ENCODE assay signal across 8 cellular contexts in genomic region chr3:39288300-39288808, GRCh38. TPM values are rescaled to one million over a fixed set of nuclear protein-coding genes. Genes with fewer than 3 reads are reported as not detected.
DNase-seq lines count a peak whose midpoint lies in the region; FAIRE-seq and TF ChIP-seq lines count a peak whose summit lies in the region.

No MANE protein-coding gene starts in this region.

- in situ Hi-C loops in HAP-1 (cut with MboI; ENCODE audit: low sequenced_read_pairs), result loop anchor here (25.0 kb wide), 1 partner anchor 176 kb away; the partner anchor contains the start of genes GORASP1 and TTC21A

- no peak overlapping the region for H3K9ac ChIP-seq in Loucy (ENCODE audit: low read depth, low read length, poor library complexity, severe bottlenecking)

- H3K9me3 ChIP-seq in HAP-1, result no peaks in the 10 kb centered on the region
- H3K9me3 ChIP-seq in Loucy (ENCODE audit: insufficient read depth, low read depth, low read length), result no peaks in the 10 kb centered on the region
- no peaks in the 10 kb centered on the region for H3K9me3 ChIP-seq in ovary
- no peaks in the 10 kb centered on the region for H3K9me3 ChIP-seq in tibial nerve

- TF ChIP-seq CTCF in Loucy (conservative IDR thresholded peaks at IDR 0.05; ENCODE audit: low read length) (peak; percentile 99), ovary (IDR thresholded peaks at IDR 0.05) (peak; percentile 38 to 79 (median 64)), tibial nerve (IDR thresholded peaks at IDR 0.05) (peak; percentile 71 to 91 (median 77))

- H3K27me3 ChIP-seq in HAP-1 (ENCODE audit: low read depth) (peaks cover 12% of the 10 kb centered on the region), Loucy (ENCODE audit: insufficient read depth, low read length, poor library complexity, severe bottlenecking) (no peaks in the 10 kb centered on the region), ovary (no peaks in the 10 kb centered on the region), tibial nerve (no peaks in the 10 kb centered on the region)

- intact Hi-C loops in ovary (cut with DNase I), result loop anchor here in 3 of 4 donors (2.0 to 5.0 kb wide), 2 partner anchors 161 to 162 kb away; no protein-coding TSS in a partner anchor

- H3K36me3 ChIP-seq in HAP-1 (replicated peaks), result no peaks in the 10 kb centered on the region
- H3K36me3 ChIP-seq in Loucy (ENCODE audit: insufficient read depth, low read length), result no peaks in the 10 kb centered on the region
- H3K36me3 ChIP-seq in ovary, result no peaks in the 10 kb centered on the region
- H3K36me3 ChIP-seq in tibial nerve, result no peaks in the 10 kb centered on the region

- peak; percentile 15 for DNase-seq in GM04503 (ENCODE audit: low read depth)
- peak; percentile 79 to 88 for DNase-seq in HAP-1 (ENCODE audit: low spot score in 2 of 2)
- DNase-seq in SIG-M5 (lab: John Stamatoyannopoulos, UW), result peak; percentile 29
- peak; percentile 69 for DNase-seq in activated effector memory CD4-positive, alpha-beta T cell treated with Interleukin-2 at 50 U/mL for 16 hours
- peak; percentile 55 to 83 for DNase-seq in frontal cortex (ENCODE audit: low spot score in 2 of 2)
- DNase-seq in ovary, result peak; percentile 59 to 74 (median 74)
- DNase-seq in tibial nerve (ENCODE audit: low spot score in 2 of 2), result peak; percentile 41 to 72

- no peak overlapping the region for H3K4me2 ChIP-seq in Loucy (ENCODE audit: low read depth, low read length, poor library complexity, severe bottlenecking)

- no peak overlapping the region for H3K4me3 ChIP-seq in HAP-1
- no peak overlapping the region for H3K4me3 ChIP-seq in Loucy (ENCODE audit: low read length, poor library complexity, severe bottlenecking)
- no peak overlapping the region for H3K4me3 ChIP-seq in ovary
- no peak overlapping the region for H3K4me3 ChIP-seq in tibial nerve

- TF ChIP-seq EP300 in ovary (IDR thresholded peaks at IDR 0.05), result no peak
- no peak for TF ChIP-seq EP300 in tibial nerve (IDR thresholded peaks at IDR 0.05)

- H3K79me2 ChIP-seq in Loucy (ENCODE audit: insufficient read depth, low read length), result no peaks in the 10 kb centered on the region

- WGBS in ovary, 3 donors, result 39 to 54% (median 46%) methylated on average over 3 of the region's 3 CpGs
- 22 to 24% methylated on average over 3 of the region's 3 CpGs for WGBS in tibial nerve, 2 donors

- H2AFZ ChIP-seq in Loucy (ENCODE audit: low read length), result no peak overlapping the region

- no peaks in the 10 kb centered on the region for H4K20me1 ChIP-seq in Loucy (ENCODE audit: insufficient read depth, low read length, poor library complexity, severe bottlenecking)

- no peak overlapping the region for H3K27ac ChIP-seq in ovary
- H3K27ac ChIP-seq in tibial nerve, result no peak overlapping the region

- no peaks in the 10 kb centered on the region for H3K9me2 ChIP-seq in Loucy (replicated peaks; ENCODE audit: low read depth, low read length)

- no peaks in the 10 kb centered on the region for H3F3A ChIP-seq in Loucy (ENCODE audit: low read depth)

- no peak for FAIRE-seq in frontal cortex (lab: Jason Lieb, UNC)

- H3K4me1 ChIP-seq in HAP-1, result no peaks in the 10 kb centered on the region
- H3K4me1 ChIP-seq in Loucy (ENCODE audit: insufficient read depth, low read length, poor library complexity, severe bottlenecking), result peaks cover 30% of the 10 kb centered on the region
- no peaks in the 10 kb centered on the region for H3K4me1 ChIP-seq in ovary (ENCODE audit: insufficient read depth)
- peaks cover 0 to 13% (median 3%) of the 10 kb centered on the region in 4 donors for H3K4me1 ChIP-seq in tibial nerve

- TF ChIP-seq POLR2A in ovary (IDR thresholded peaks at IDR 0.05) (peak; percentile 15), tibial nerve (IDR thresholded peaks at IDR 0.05) (no peak)

RNA-seq across cellular contexts. Expression of gene CX3CR1, which starts 8.5 kb away (rescaled TPM):
- total RNA-seq in frontal cortex (7.3 TPM), ovary (1 to 10 TPM in 4 of 7 donors, under 1 TPM in 3; 0.12 to 5.5 (median 1.3) TPM), tibial nerve (1 to 10 TPM in 3 of 4 donors, not detected in 1; 2.2 to 4.4 (median 3.1) TPM)
- 1 to 10 TPM in 1 of 2 donors, under 1 TPM in 1; 0.29 to 8.4 TPM for polyA plus RNA-seq in ovary

RNA-seq across cellular contexts. Expression of gene CCR8, which starts 41.2 kb away (rescaled TPM):
- total RNA-seq in frontal cortex (not detected), ovary (not detected), tibial nerve (not detected)
- polyA plus RNA-seq in ovary, result under 1 TPM in 1 of 2 donors, not detected in 1; 0.23 TPM

Comparison
In these comparisons a context has a peak if more than half of its experiments do, and no peak if none do; other contexts are left out.
1. DNase-seq: peak in every context shown above with its lines; median percentile 84 in HAP-1; 74 in ovary; 69 in activated effector memory CD4-positive, alpha-beta T cell treated with Interleukin-2 at 50 U/mL for 16 hours; 69 in frontal cortex; 56 in tibial nerve; 29 in SIG-M5; 15 in GM04503.